ENCODE assay signal across 8 cellular contexts in the genomic region with DNA sequence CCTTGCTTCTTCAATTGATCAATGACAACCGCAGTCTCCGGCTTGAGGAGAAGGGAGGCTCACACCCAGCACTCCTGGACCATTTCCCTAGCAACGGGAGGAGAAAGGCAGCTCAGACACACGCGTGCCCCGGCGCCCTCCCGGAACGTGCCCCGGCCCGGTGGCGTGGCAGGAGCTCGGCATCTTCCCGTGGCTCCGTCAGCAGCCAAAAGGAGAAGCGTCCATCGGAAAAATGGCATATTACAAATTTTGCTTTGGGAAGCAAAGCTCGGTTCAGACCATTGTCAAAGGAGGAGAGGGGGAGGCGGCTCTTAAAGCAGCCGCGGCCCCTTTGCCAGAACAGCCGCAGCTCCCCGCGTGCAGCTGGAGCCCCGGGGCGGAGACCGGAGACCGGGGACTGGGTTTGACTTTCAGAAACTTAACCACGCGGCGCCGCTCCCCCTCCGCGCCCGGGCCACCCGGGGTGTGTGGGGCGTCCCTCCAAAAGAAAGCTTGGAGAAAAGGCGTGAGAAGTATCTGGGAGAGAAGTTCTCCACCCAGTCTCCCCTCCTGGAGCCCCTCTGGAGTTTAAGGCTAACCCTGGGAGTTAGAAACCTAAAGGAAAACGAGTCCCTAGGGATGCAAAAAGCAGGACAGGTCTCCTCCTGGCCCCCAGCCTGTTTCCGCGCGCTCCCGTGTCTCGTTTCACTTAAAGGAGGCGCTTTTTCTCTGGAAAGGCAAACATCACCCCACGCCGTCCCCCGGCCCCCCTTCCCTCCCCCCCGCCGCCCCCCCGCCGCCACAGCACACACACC. TPM values are rescaled to one million over a fixed set of nuclear protein-coding genes. Genes with fewer than 3 reads are reported as not detected.
DNase-seq lines count a peak whose midpoint lies in the region; ATAC-seq and TF ChIP-seq lines count a peak whose summit lies in the region.

No MANE protein-coding gene starts in this region.

- H2AFZ ChIP-seq in HCT116 (ENCODE audit: low read depth, low read length, poor library complexity, severe bottlenecking), result peak overlapping the region; percentile 76

- H3K9me2 ChIP-seq in HCT116 (ENCODE audit: insufficient read depth), result no peaks in the 10 kb centered on the region

- intact Hi-C loops in HCT116 (cut with micrococcal nuclease), result no loop called here

- ATAC-seq in HCT116 (peak; percentile 73), HG02623 (IDR thresholded peaks at IDR 0.05; ENCODE audit: unreplicated experiment) (no peak), HG02571 (IDR thresholded peaks at IDR 0.05; ENCODE audit: unreplicated experiment) (no peak)

- H4K20me1 ChIP-seq in HCT116 (ENCODE audit: insufficient read depth), result no peaks in the 10 kb centered on the region

- no peaks in the 10 kb centered on the region for H3K9me3 ChIP-seq in HCT116 (ENCODE audit: control insufficient read depth in 1 of 2, insufficient read depth in 1 of 2, low read depth in 1 of 2, low read length in 2 of 2)

- no peak for TF ChIP-seq CTCF in HCT116 (IDR thresholded peaks at IDR 0.05 in 2 of 3, conservative IDR thresholded peaks at IDR 0.05 in 1 of 3; ENCODE audit: borderline replicate concordance in 1 of 3, insufficient read depth in 1 of 3, low read depth in 2 of 3, low read length in 2 of 3)
- no peak for TF ChIP-seq CTCF in kidney epithelial cell (IDR thresholded peaks at IDR 0.05; ENCODE audit: insufficient read depth, low read length, poor library complexity, severe bottlenecking)

- CTCF ChIA-PET in HCT116 (lab: Charles Lee), result no interaction called here

- RAD21 ChIA-PET in HCT116 (lab: Charles Lee; ENCODE audit: low non-redundant PET in 1 of 2, low total read pairs in 2 of 2, uncharacterized antibody in 2 of 2, unreplicated experiment in 2 of 2), result no interaction called here

- no peak for TF ChIP-seq RAD21 in HCT116 (IDR thresholded peaks at IDR 0.05; ENCODE audit: low read depth)

- 0 out of 4 replicates have a peak, but pooled peaks cover 0 to 2% of the 10 kb centered on the region in 2 experiments for H3K4me1 ChIP-seq in HCT116 (ENCODE audit: control insufficient read depth in 1 of 2, insufficient read depth in 2 of 2, low read length in 2 of 2)

- no peaks in the 10 kb centered on the region for H3K79me2 ChIP-seq in HCT116 (ENCODE audit: insufficient read depth, low read length)

- no peak overlapping the region for H3K9ac ChIP-seq in HCT116 (ENCODE audit: low read length)

- BruUV-seq in HCT116 (replicated peaks; lab: Mats Ljungman, UMichigan), result no TSS peak

- H3K27me3 ChIP-seq in HCT116 (ENCODE audit: insufficient read depth, low read length), result no peaks in the 10 kb centered on the region
- peaks cover 15% of the 10 kb centered on the region for H3K27me3 ChIP-seq in kidney epithelial cell (ENCODE audit: control insufficient read depth, insufficient read depth, low read length)

- H3K27ac ChIP-seq in HCT116 (ENCODE audit: low read depth, low read length), result no peak overlapping the region

- DNase-seq in HCT116 (ENCODE audit: low read depth, low spot score), result no peak
- DNase-seq in NCI-H69 (lab: John Stamatoyannopoulos, UW), result peak; percentile 98
- DNase-seq in cerebellum (ENCODE audit: low spot score), result peak; percentile 64
- DNase-seq in kidney epithelial cell (ENCODE audit: low read depth), result no peak
- DNase-seq in stimulated activated CD4-positive, alpha-beta T cell treated with anti-CD3 and anti-CD28 coated beads, Interleukin-4, amount 100 ng/mL, for 4 hours, result peak; percentile 3 to 6
- no peak for DNase-seq in AML-193 (lab: John Stamatoyannopoulos, UW)

- TF ChIP-seq POLR2A in HCT116 (IDR thresholded peaks at IDR 0.05; ENCODE audit: borderline replicate concordance, extremely low read depth, insufficient read depth, insufficient read length), result no peak

- no peaks in the 10 kb centered on the region for H3K36me3 ChIP-seq in HCT116 (ENCODE audit: control insufficient read depth in 1 of 2, insufficient read depth in 2 of 2, low read length in 2 of 2)
- H3K36me3 ChIP-seq in kidney epithelial cell (ENCODE audit: control insufficient read depth, insufficient read depth, low read length), result no peaks in the 10 kb centered on the region

- H3K4me3 ChIP-seq in HCT116 (replicated peaks in 1 of 2; ENCODE audit: low read depth in 1 of 2, low read length in 2 of 2), result peak overlapping the region; percentile 36 to 53
- peak overlapping the region; percentile 50 for H3K4me3 ChIP-seq in kidney epithelial cell (ENCODE audit: low read depth, low read length)

- H3K4me2 ChIP-seq in HCT116 (ENCODE audit: low read length), result peak overlapping the region; percentile 68

- POLR2A ChIA-PET in HCT116 (lab: Charles Lee), result no interaction called here

TF ChIP-seq in HCT116, 20 proteins besides CTCF, POLR2A, EP300 and RAD21:
- TF ChIP-seq SP1 (IDR thresholded peaks at IDR 0.05; ENCODE audit: low read depth) (no peak), CBX3 (IDR thresholded peaks at IDR 0.05; ENCODE audit: low read depth) (no peak), ZNF274 (IDR thresholded peaks at IDR 0.05; ENCODE audit: low read depth, low read length) (no peak), EZH2 (IDR thresholded peaks at IDR 0.05) (no peak), EGR1 (IDR thresholded peaks at IDR 0.05; ENCODE audit: low read depth) (no peak), EZH2phosphoT487 (IDR thresholded peaks at IDR 0.05; ENCODE audit: borderline replicate concordance) (no peak), JUND (IDR thresholded peaks at IDR 0.05) (no peak), POLR2AphosphoS5 (IDR thresholded peaks at IDR 0.05; ENCODE audit: low read depth, low read length) (no peak), TCF7L2 (IDR thresholded peaks at IDR 0.05; ENCODE audit: borderline replicate concordance, extremely low read depth, insufficient read depth, insufficient read length) (no peak), ELF1 (IDR thresholded peaks at IDR 0.05; ENCODE audit: borderline replicate concordance, low read depth) (no peak), YY1 (IDR thresholded peaks at IDR 0.05; ENCODE audit: extremely low read depth, insufficient replicate concordance, low read depth, low read length) (no peak), ZFX (IDR thresholded peaks at IDR 0.05) (no peak), SIN3A (IDR thresholded peaks at IDR 0.05; ENCODE audit: low read depth) (no peak), ZBTB33 (IDR thresholded peaks at IDR 0.05; ENCODE audit: extremely low read depth, insufficient replicate concordance, low read length) (no peak), REST (IDR thresholded peaks at IDR 0.05; ENCODE audit: low read depth) (no peak), CEBPB (IDR thresholded peaks at IDR 0.05; ENCODE audit: low read depth) (no peak), SRF (IDR thresholded peaks at IDR 0.05; ENCODE audit: low read depth) (no peak)
- TF ChIP-seq, protein P1, sequence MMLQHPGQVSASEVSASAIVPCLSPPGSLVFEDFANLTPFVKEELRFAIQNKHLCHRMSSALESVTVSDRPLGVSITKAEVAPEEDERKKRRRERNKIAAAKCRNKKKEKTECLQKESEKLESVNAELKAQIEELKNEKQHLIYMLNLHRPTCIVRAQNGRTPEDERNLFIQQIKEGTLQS (IDR thresholded peaks at IDR 0.05), result no peak
- TF ChIP-seq, protein P2, sequence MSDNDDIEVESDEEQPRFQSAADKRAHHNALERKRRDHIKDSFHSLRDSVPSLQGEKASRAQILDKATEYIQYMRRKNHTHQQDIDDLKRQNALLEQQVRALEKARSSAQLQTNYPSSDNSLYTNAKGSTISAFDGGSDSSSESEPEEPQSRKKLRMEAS (IDR thresholded peaks at IDR 0.05), result no peak

RNA-seq across cellular contexts. Expression of gene PPFIA2, which starts 0.5 kb away (rescaled TPM):
- total RNA-seq in HCT116 (2021; ENCODE audit: unreplicated experiment), result not detected
- not detected in 2 replicates for polyA plus RNA-seq in HCT116 (2012)
- 148 TPM for total RNA-seq in cerebellum
- total RNA-seq in kidney epithelial cell, result not detected in 2 replicates

Comparison
In these comparisons a context has a peak if more than half of its experiments do, and no peak if none do; other contexts are left out.
1. DNase-seq: peak in NCI-H69 (single experiment), cerebellum (single experiment) and stimulated activated CD4-positive, alpha-beta T cell treated with anti-CD3 and anti-CD28 coated beads, Interleukin-4, amount 100 ng/mL, for 4 hours (2 of 2); none in HCT116 (single experiment), kidney epithelial cell (single experiment) and AML-193 (0 of 2).
2. RNA of gene PPFIA2, which starts 0.5 kb away (total RNA-seq): 148 TPM in cerebellum (single experiment); not detected in HCT116 (single experiment) and not detected in kidney epithelial cell; every median in the first group is over 100 times any median in the second.